In the genomic region with DNA sequence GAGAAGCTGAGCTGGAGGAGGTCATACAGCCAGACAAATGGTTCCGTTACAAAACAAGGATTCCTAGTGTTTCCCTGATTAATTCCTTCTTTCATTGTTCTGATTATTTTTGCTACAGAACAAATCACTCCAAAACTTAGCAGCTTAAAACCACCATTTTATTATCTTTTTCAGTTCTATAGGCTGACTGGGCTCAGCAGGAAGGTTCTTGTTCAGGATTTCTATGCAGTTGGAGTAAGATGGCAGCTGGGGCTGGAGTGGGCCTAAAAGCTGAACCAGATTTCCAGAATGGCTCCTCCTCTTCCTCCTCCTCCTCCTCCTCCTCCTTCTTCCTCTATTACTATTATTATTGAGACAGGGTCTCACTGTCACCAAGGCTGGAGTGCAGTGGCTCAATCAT, we compare ENCODE assay signal across 36 cellular contexts.
"Had no signal": no experiment of that assay in that cellular context is flagged by ENCODE, and none has a peak within 500 bp of the region (broad histone marks: within the 10 kb centered on the region; RNA-seq: fewer than 3 reads in every experiment).

No MANE protein-coding gene starts in this region.

- H3K27ac ChIP-seq: adrenal gland, body of pancreas, brain microvascular endothelial cell, breast epithelium, VCaP had no signal

- H3K36me3 Mint-ChIP-seq: activated CD4-positive, alpha-beta memory T cell treated with anti-CD3 and anti-CD28 coated beads for 36 hours; activated naive CD8-positive, alpha-beta T cell treated with anti-CD3 and anti-CD28 coated beads for 36 hours had no signal

- H3K27me3 Mint-ChIP-seq: activated B cell treated with CpG ODN at 0.5 μM for 24 hours; activated CD4-positive, alpha-beta memory T cell treated with anti-CD3 and anti-CD28 coated beads for 36 hours; activated CD4-positive, alpha-beta T cell treated with anti-CD3 and anti-CD28 coated beads, Interleukin-2, amount 10 ng/mL, durations not matched to agents 24 days and 14 days; activated CD8-positive, alpha-beta T cell treated with anti-CD3 and anti-CD28 coated beads for 36 hours; activated naive CD8-positive, alpha-beta T cell treated with anti-CD3 and anti-CD28 coated beads for 36 hours; activated T-helper 17 cell treated with anti-CD3 and anti-CD28 coated beads, Interleukin-2, amount 50 U/mL, for 72 hours had no signal

- H3K4me3 ChIP-seq: adrenal gland, body of pancreas, breast epithelium had no signal

- FAIRE-seq: astrocyte, TTC549 had no signal

- H3K36me3 ChIP-seq: adrenal gland, brain microvascular endothelial cell, breast epithelium had no signal

- DNase-seq: activated B cell treated with CpG ODN at 0.5 μM for 24 hours; activated CD4-positive, alpha-beta memory T cell treated with anti-CD3 and anti-CD28 coated beads for 36 hours; activated CD4-positive, alpha-beta T cell treated with anti-CD3 and anti-CD28 coated beads for 4 hours; activated CD4-positive, alpha-beta T cell treated with anti-CD3 and anti-CD28 coated beads, Interleukin-2, amount 10 ng/mL, durations not matched to agents 24 days and 14 days; activated CD4-positive, alpha-beta T cell treated with anti-CD3 and anti-CD28 coated beads, Interleukin-2, amount 50 U/mL, for 1 hour; activated CD4-positive, alpha-beta T cell treated with anti-CD3 and anti-CD28 coated beads, Interleukin-2, amount 50 U/mL, for 4 hours; activated CD4-positive, CD25-positive, alpha-beta regulatory T cell treated with anti-CD3 and anti-CD28 coated beads, Interleukin-2, amount 50 U/mL, for 72 hours; activated CD8-positive, alpha-beta memory T cell treated with anti-CD3 and anti-CD28 coated beads, Interleukin-2, amount 50 U/mL, for 4 hours; activated CD8-positive, alpha-beta T cell treated with anti-CD3 and anti-CD28 coated beads for 36 hours; activated effector memory CD4-positive, alpha-beta T cell treated with anti-CD3 and anti-CD28 coated beads, Interleukin-2, amount 50 U/mL, for 16 hours; activated gamma-delta T cell treated with Interleukin-2 at 50 U/mL for 16 hours; activated naive CD4-positive, alpha-beta T cell; activated naive CD4-positive, alpha-beta T cell treated with anti-CD3 and anti-CD28 coated beads for 36 hours; activated naive CD4-positive, alpha-beta T cell treated with anti-CD3 and anti-CD28 coated beads, Interleukin-2, amount 50 U/mL, for 16 hours; activated naive CD8-positive, alpha-beta T cell treated with anti-CD3 and anti-CD28 coated beads for 36 hours; activated T-cell treated with anti-CD3 and anti-CD28 coated beads for 4 hours; activated T-cell treated with anti-CD3 and anti-CD28 coated beads, Interleukin-2, amount 50 U/mL, for 1 hour; activated T-cell treated with anti-CD3 and anti-CD28 coated beads, Interleukin-2, amount 50 U/mL, for 4 hours; activated T-cell treated with anti-CD3 and anti-CD28 coated beads, Interleukin-2, amount 50 U/mL, for 72 hours; adrenal gland; amniotic stem cell; aorta; body of pancreas; brain microvascular endothelial cell; central memory CD4-positive, alpha-beta T cell; T-helper 2 cell; T-helper 9 cell had no signal

- H3K4me1 ChIP-seq: body of pancreas, breast epithelium had no signal

- H3K9me3 ChIP-seq: adrenal gland, body of pancreas, breast epithelium had no signal

- H3K4me3 Mint-ChIP-seq: activated B cell treated with CpG ODN at 0.5 μM for 24 hours; activated CD4-positive, alpha-beta memory T cell treated with anti-CD3 and anti-CD28 coated beads for 36 hours; activated CD4-positive, alpha-beta T cell treated with anti-CD3 and anti-CD28 coated beads, Interleukin-2, amount 10 ng/mL, durations not matched to agents 24 days and 14 days; activated CD8-positive, alpha-beta T cell treated with anti-CD3 and anti-CD28 coated beads for 36 hours; activated naive CD4-positive, alpha-beta T cell treated with anti-CD3 and anti-CD28 coated beads for 36 hours; activated naive CD8-positive, alpha-beta T cell treated with anti-CD3 and anti-CD28 coated beads for 36 hours; activated T-cell treated with anti-CD3 and anti-CD28 coated beads, Interleukin-2, amount 50 U/mL, for 4 hours; activated T-cell treated with anti-CD3 and anti-CD28 coated beads, Interleukin-2, amount 50 U/mL, for 72 hours; activated T-helper 1 cell treated with anti-CD3 and anti-CD28 coated beads, Interleukin-12 subunit alpha, Interleukin-12 subunit beta, Interleukin-2, Interleukin-4 antibody, amounts not matched to agents 30 ng/mL and 10 ng/mL and 1 ng/mL, durations not matched to agents 14 hours and 24 hours and 36 hours; activated T-helper 17 cell treated with anti-CD3 and anti-CD28 coated beads, Interleukin-2, amount 50 U/mL, for 72 hours; T-helper 1 cell treated with Interleukin-12 subunit alpha and Interleukin-12 subunit beta and Interleukin-4 antibody, amounts not matched to agents 30 μg/mL and 1 μg/mL, for 36 hours; T-helper 2 cell treated with Interferon-gamma antibody and Interleukin-4, amounts not matched to agents 5 μg/mL and 100 μg/mL, for 36 hours had no signal

- H3K9me3 Mint-ChIP-seq: activated B cell treated with CpG ODN at 0.5 μM for 24 hours; activated T-helper 17 cell treated with anti-CD3 and anti-CD28 coated beads, Interleukin-2, amount 50 U/mL, for 72 hours; T-helper 2 cell treated with Interferon-gamma antibody and Interleukin-4, amounts not matched to agents 5 μg/mL and 100 μg/mL, for 36 hours had no signal

- H3K27ac Mint-ChIP-seq: activated B cell treated with CpG ODN at 0.5 μM for 24 hours; activated CD4-positive, alpha-beta memory T cell treated with anti-CD3 and anti-CD28 coated beads for 36 hours; activated CD4-positive, alpha-beta T cell treated with anti-CD3 and anti-CD28 coated beads, Interleukin-2, amount 10 ng/mL, durations not matched to agents 24 days and 14 days; activated CD8-positive, alpha-beta T cell treated with anti-CD3 and anti-CD28 coated beads for 36 hours; activated naive CD4-positive, alpha-beta T cell treated with anti-CD3 and anti-CD28 coated beads for 36 hours; activated naive CD4-positive, alpha-beta T cell treated with anti-CD3 and anti-CD28 coated beads, Interleukin-2, amount 50 U/mL, for 72 hours; activated naive CD8-positive, alpha-beta T cell treated with anti-CD3 and anti-CD28 coated beads for 36 hours; activated T-cell treated with anti-CD3 and anti-CD28 coated beads, Interleukin-2, amount 50 U/mL, for 72 hours; activated T-helper 1 cell treated with anti-CD3 and anti-CD28 coated beads, Interleukin-12 subunit alpha, Interleukin-12 subunit beta, Interleukin-2, Interleukin-4 antibody, amounts not matched to agents 30 ng/mL and 10 ng/mL and 1 ng/mL, durations not matched to agents 14 hours and 24 hours and 36 hours; activated T-helper 17 cell treated with anti-CD3 and anti-CD28 coated beads, Interleukin-2, amount 50 U/mL, for 72 hours; T-helper 1 cell treated with Interleukin-12 subunit alpha and Interleukin-12 subunit beta and Interleukin-4 antibody, amounts not matched to agents 30 μg/mL and 1 μg/mL, for 36 hours; T-helper 2 cell treated with Interferon-gamma antibody and Interleukin-4, amounts not matched to agents 5 μg/mL and 100 μg/mL, for 36 hours had no signal

- H3K27me3 ChIP-seq: adrenal gland, body of pancreas, brain microvascular endothelial cell, breast epithelium had no signal

- ATAC-seq: activated CD8-positive, alpha-beta T cell treated with anti-CD3 and anti-CD28 coated beads for 36 hours; activated naive CD4-positive, alpha-beta T cell treated with anti-CD3 and anti-CD28 coated beads, Interleukin-2, amount 50 U/mL, for 72 hours; activated T-cell treated with anti-CD3 and anti-CD28 coated beads, Interleukin-2, amount 50 U/mL, for 4 hours; activated T-cell treated with anti-CD3 and anti-CD28 coated beads, Interleukin-2, amount 50 U/mL, for 72 hours; activated T-helper 17 cell treated with anti-CD3 and anti-CD28 coated beads, Interleukin-2, amount 50 U/mL, for 72 hours; body of pancreas had no signal
